2 cellular contexts compared by ENCODE assay signal in the genomic region with DNA sequence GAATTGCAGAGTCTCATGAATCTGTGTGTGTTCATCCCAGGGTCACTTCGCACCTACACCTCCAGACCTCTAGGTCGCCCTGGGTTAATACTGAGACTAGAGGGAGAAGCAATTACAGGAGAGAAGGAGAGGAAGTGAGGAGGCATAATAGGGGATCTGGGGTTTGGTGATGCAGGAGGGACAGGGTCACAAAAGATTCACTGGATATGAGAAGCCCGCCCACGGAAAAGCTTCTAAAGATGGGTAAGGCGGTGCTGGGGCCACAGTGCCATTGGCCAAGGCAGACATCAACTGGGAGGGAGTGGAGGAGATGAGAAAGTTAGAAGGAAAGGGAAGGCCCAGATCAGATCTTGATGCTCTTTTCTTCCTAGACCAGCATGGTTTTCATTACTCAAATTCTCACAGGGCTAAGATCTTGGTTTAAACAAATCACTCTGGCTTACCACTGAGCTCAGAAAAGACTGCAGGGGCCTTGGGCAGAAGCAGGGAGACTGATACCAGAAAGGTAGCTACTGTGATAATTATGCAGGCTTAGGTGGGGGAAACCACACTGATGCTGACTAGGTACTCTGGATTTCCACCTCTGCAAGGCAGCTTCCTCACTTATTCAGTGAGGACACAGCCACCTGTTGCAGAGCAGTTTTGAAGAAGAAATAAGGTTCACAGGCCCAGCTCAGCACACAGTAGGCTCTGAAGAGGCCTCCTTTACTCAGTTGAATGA.
TF ChIP-seq lines count a peak whose summit lies in the region.

No MANE protein-coding gene starts in this region.

TF ChIP-seq in SK-N-SH, 30 proteins besides CTCF, POLR2A, EP300 and RAD21 (continued from another document):
- TF ChIP-seq, protein P1, sequence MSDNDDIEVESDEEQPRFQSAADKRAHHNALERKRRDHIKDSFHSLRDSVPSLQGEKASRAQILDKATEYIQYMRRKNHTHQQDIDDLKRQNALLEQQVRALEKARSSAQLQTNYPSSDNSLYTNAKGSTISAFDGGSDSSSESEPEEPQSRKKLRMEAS (IDR thresholded peaks at IDR 0.05; ENCODE audit: low read depth): no peak
- TF ChIP-seq ELF1 (IDR thresholded peaks at IDR 0.05) (no peak), JUND (IDR thresholded peaks at IDR 0.05) (no peak), ZBTB33 (IDR thresholded peaks at IDR 0.05; ENCODE audit: borderline replicate concordance, low read depth) (no peak), IRF3 (IDR thresholded peaks at IDR 0.05; ENCODE audit: low read depth, low read length) (no peak)
- TF ChIP-seq, protein P2, sequence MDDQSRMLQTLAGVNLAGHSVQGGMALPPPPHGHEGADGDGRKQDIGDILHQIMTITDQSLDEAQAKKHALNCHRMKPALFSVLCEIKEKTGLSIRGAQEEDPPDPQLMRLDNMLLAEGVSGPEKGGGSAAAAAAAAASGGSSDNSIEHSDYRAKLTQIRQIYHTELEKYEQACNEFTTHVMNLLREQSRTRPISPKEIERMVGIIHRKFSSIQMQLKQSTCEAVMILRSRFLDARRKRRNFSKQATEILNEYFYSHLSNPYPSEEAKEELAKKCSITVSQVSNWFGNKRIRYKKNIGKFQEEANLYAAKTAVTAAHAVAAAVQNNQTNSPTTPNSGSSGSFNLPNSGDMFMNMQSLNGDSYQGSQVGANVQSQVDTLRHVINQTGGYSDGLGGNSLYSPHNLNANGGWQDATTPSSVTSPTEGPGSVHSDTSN (IDR thresholded peaks at IDR 0.05): no peak

TF ChIP-seq in SK-N-SH treated with all-trans-retinoic acid at 6 μM for 48 hours, 23 proteins besides CTCF, POLR2A, EP300 and RAD21 (continued from another document):
- TF ChIP-seq, protein P3, sequence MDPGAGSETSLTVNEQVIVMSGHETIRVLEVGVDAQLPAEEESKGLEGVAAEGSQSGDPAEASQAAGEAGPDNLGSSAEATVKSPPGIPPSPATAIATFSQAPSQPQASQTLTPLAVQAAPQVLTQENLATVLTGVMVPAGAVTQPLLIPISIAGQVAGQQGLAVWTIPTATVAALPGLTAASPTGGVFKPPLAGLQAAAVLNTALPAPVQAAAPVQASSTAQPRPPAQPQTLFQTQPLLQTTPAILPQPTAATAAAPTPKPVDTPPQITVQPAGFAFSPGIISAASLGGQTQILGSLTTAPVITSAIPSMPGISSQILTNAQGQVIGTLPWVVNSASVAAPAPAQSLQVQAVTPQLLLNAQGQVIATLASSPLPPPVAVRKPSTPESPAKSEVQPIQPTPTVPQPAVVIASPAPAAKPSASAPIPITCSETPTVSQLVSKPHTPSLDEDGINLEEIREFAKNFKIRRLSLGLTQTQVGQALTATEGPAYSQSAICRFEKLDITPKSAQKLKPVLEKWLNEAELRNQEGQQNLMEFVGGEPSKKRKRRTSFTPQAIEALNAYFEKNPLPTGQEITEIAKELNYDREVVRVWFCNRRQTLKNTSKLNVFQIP (CRISPR knock-in tag; IDR thresholded peaks at IDR 0.05; ENCODE audit: borderline replicate concordance, low read depth): no peak
- no peak for TF ChIP-seq CSDC2 (CRISPR knock-in tag; IDR thresholded peaks at IDR 0.05)
- TF ChIP-seq TCF4 (CRISPR knock-in tag; IDR thresholded peaks at IDR 0.05; ENCODE audit: borderline replicate concordance): no peak
- TF ChIP-seq OSR1 (CRISPR knock-in tag; IDR thresholded peaks at IDR 0.05): no peak
- TF ChIP-seq, protein P4, sequence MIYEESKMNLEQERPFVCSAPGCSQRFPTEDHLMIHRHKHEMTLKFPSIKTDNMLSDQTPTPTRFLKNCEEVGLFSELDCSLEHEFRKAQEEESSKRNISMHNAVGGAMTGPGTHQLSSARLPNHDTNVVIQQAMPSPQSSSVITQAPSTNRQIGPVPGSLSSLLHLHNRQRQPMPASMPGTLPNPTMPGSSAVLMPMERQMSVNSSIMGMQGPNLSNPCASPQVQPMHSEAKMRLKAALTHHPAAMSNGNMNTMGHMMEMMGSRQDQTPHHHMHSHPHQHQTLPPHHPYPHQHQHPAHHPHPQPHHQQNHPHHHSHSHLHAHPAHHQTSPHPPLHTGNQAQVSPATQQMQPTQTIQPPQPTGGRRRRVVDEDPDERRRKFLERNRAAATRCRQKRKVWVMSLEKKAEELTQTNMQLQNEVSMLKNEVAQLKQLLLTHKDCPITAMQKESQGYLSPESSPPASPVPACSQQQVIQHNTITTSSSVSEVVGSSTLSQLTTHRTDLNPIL (CRISPR knock-in tag; IDR thresholded peaks at IDR 0.05; ENCODE audit: low read depth): no peak
- TF ChIP-seq PPARA (CRISPR knock-in tag; IDR thresholded peaks at IDR 0.05; ENCODE audit: borderline replicate concordance): no peak
